In the genomic region with DNA sequence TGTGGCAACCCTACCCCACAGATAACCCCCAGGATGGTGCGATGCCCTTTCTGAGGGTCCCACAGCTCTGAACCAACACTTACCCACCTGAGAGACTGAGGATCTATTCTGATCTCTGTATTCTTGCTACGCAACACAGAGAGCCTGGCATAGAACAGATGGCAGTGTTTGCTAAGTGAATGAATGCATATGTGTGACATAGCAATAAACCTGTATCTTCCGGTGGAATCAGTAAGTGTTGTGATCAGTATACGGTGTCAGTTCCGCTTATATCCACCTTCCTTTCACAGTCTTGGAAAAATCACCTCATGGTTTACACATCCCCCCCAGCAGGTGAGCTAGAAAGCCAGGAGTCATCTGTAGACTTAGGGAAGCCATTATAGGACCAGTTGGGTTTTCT, we compare ENCODE assay signal across 9 cellular contexts. TPM values are rescaled to one million over a fixed set of nuclear protein-coding genes. Genes with fewer than 3 reads are reported as not detected.
A peak's percentile ranks its signal among the peaks of the same experiment; 100 is the strongest.
DNase-seq lines count a peak whose midpoint lies in the region; ATAC-seq and TF ChIP-seq lines count a peak whose summit lies in the region.
"Had no signal": no experiment of that assay in that cellular context is flagged by ENCODE, and none has a peak within 500 bp of the region (broad histone marks: within the 10 kb centered on the region; RNA-seq: fewer than 3 reads in every experiment).

No MANE protein-coding gene starts in this region.

- no peak for TF ChIP-seq CTCF in tibial nerve (IDR thresholded peaks at IDR 0.05)
- no peak for TF ChIP-seq CTCF in right atrium auricular region (IDR thresholded peaks at IDR 0.05)
- no peak for TF ChIP-seq CTCF in ovary (IDR thresholded peaks at IDR 0.05)

- intact Hi-C loops in activated CD4-positive, alpha-beta memory T cell treated with anti-CD3 and anti-CD28 coated beads for 36 hours (cut with micrococcal nuclease): no loop called here
- intact Hi-C loops in ovary (cut with DNase I): loop anchor here in 1 of 4 donors (5.0 kb wide), 1 partner anchor 118 kb away; no protein-coding TSS in a partner anchor

- no peaks in the 10 kb centered on the region for H3K9me3 Mint-ChIP-seq in activated CD8-positive, alpha-beta memory T cell treated with anti-CD3 and anti-CD28 coated beads, Interleukin-2, amount 10 ng/mL, durations not matched to agents 7 days and 5 days (ENCODE audit: low read depth)
- H3K9me3 Mint-ChIP-seq in activated CD4-positive, alpha-beta memory T cell treated with anti-CD3 and anti-CD28 coated beads for 36 hours: no peaks in the 10 kb centered on the region

- CTCF ChIA-PET in activated CD8-positive, alpha-beta memory T cell treated with anti-CD3 and anti-CD28 coated beads, Interleukin-2, amount 10 ng/mL, durations not matched to agents 7 days and 5 days (lab: Charles Lee): no interaction called here
- CTCF ChIA-PET in activated CD4-positive, alpha-beta memory T cell treated with anti-CD3 and anti-CD28 coated beads for 36 hours (lab: Charles Lee): no interaction called here

- no peaks in the 10 kb centered on the region for H3K36me3 Mint-ChIP-seq in activated CD8-positive, alpha-beta memory T cell treated with anti-CD3 and anti-CD28 coated beads, Interleukin-2, amount 10 ng/mL, durations not matched to agents 7 days and 5 days
- H3K36me3 Mint-ChIP-seq in activated CD4-positive, alpha-beta memory T cell treated with anti-CD3 and anti-CD28 coated beads for 36 hours: no peaks in the 10 kb centered on the region

- H3K9me3 ChIP-seq in iPS-18a (ENCODE audit: control insufficient read depth, low read depth, low read length) (no peaks in the 10 kb centered on the region), tibial nerve (no peaks in the 10 kb centered on the region), right atrium auricular region (no peaks in the 10 kb centered on the region), MG63 (no peaks in the 10 kb centered on the region), ovary (no peaks in the 10 kb centered on the region)

- H3K27ac ChIP-seq in iPS-18a (ENCODE audit: low read length) (no peak overlapping the region), tibial nerve (peak overlapping the region in 3 of 4 donors; percentile 65 to 82 (median 72)), right atrium auricular region (peak overlapping the region in 1 of 2 donors; percentile 60), ovary (no peak overlapping the region)

- TF ChIP-seq EP300 in tibial nerve (IDR thresholded peaks at IDR 0.05): no peak
- no peak for TF ChIP-seq EP300 in ovary (IDR thresholded peaks at IDR 0.05)

- WGBS in tibial nerve, 2 donors: 67 to 83% methylated on average over 5 of the region's 5 CpGs
- WGBS in ovary, 3 donors: 74 to 86% (median 78%) methylated on average over 5 of the region's 5 CpGs

- H3K9ac ChIP-seq in iPS-18a (ENCODE audit: low read length): no peak overlapping the region

- DNase-seq in activated CD8-positive, alpha-beta memory T cell treated with anti-CD3 and anti-CD28 coated beads, Interleukin-2, amount 10 ng/mL, durations not matched to agents 7 days and 5 days: no peak
- no peak for DNase-seq in activated CD8-positive, alpha-beta memory T cell treated with anti-CD3 and anti-CD28 coated beads, Interleukin-2, amount 50 U/mL, for 48 hours
- no peak for DNase-seq in activated CD4-positive, alpha-beta memory T cell treated with anti-CD3 and anti-CD28 coated beads for 36 hours
- DNase-seq in tibial nerve (ENCODE audit: low spot score in 2 of 2): no peak
- no peak for DNase-seq in right atrium auricular region (ENCODE audit: low spot score)
- DNase-seq in MG63: no peak
- DNase-seq in ovary: no peak
- DNase-seq: SW 1271 had no signal

- no peak for TF ChIP-seq POLR2A in tibial nerve (IDR thresholded peaks at IDR 0.05)
- no peak for TF ChIP-seq POLR2A in ovary (IDR thresholded peaks at IDR 0.05)

- H3K27ac Mint-ChIP-seq in activated CD8-positive, alpha-beta memory T cell treated with anti-CD3 and anti-CD28 coated beads, Interleukin-2, amount 10 ng/mL, durations not matched to agents 7 days and 5 days: peak overlapping the region; percentile 70
- no peak overlapping the region for H3K27ac Mint-ChIP-seq in activated CD4-positive, alpha-beta memory T cell treated with anti-CD3 and anti-CD28 coated beads for 36 hours

- H3K36me3 ChIP-seq in iPS-18a (ENCODE audit: control insufficient read depth, low read depth, low read length) (no peaks in the 10 kb centered on the region), tibial nerve (no peaks in the 10 kb centered on the region), right atrium auricular region (no peaks in the 10 kb centered on the region), MG63 (no peaks in the 10 kb centered on the region), ovary (no peaks in the 10 kb centered on the region)

- H3K4me1 ChIP-seq in iPS-18a (ENCODE audit: control insufficient read depth, low read depth, low read length): no peaks in the 10 kb centered on the region
- H3K4me1 ChIP-seq in tibial nerve: peaks cover 0 to 19% (median 0%) of the 10 kb centered on the region in 4 donors
- peaks cover 0 to 6% of the 10 kb centered on the region in 2 donors for H3K4me1 ChIP-seq in right atrium auricular region
- H3K4me1 ChIP-seq in ovary (ENCODE audit: insufficient read depth): peaks cover 2% of the 10 kb centered on the region

- no peaks in the 10 kb centered on the region for H3K27me3 Mint-ChIP-seq in activated CD8-positive, alpha-beta memory T cell treated with anti-CD3 and anti-CD28 coated beads, Interleukin-2, amount 10 ng/mL, durations not matched to agents 7 days and 5 days
- H3K27me3 Mint-ChIP-seq in activated CD4-positive, alpha-beta memory T cell treated with anti-CD3 and anti-CD28 coated beads for 36 hours: no peaks in the 10 kb centered on the region

- no peak for ATAC-seq in activated CD8-positive, alpha-beta memory T cell treated with anti-CD3 and anti-CD28 coated beads, Interleukin-2, amount 10 ng/mL, durations not matched to agents 7 days and 5 days

- peak overlapping the region; percentile 58 for H3K4me3 ChIP-seq in iPS-18a (ENCODE audit: low read length)
- H3K4me3 ChIP-seq in tibial nerve: peak overlapping the region in 1 of 4 donors; percentile 51
- H3K4me3 ChIP-seq in right atrium auricular region: peak overlapping the region in 1 of 2 donors; percentile 44
- no peak overlapping the region; the same call in 1 of the 2 replicates for H3K4me3 ChIP-seq in MG63
- no peak overlapping the region for H3K4me3 ChIP-seq in ovary

- H3K4me1 Mint-ChIP-seq in activated CD8-positive, alpha-beta memory T cell treated with anti-CD3 and anti-CD28 coated beads, Interleukin-2, amount 10 ng/mL, durations not matched to agents 7 days and 5 days: peaks cover 40% of the 10 kb centered on the region
- peaks cover 27% of the 10 kb centered on the region for H3K4me1 Mint-ChIP-seq in activated CD4-positive, alpha-beta memory T cell treated with anti-CD3 and anti-CD28 coated beads for 36 hours (ENCODE audit: low read depth)

- H3K27me3 ChIP-seq in iPS-18a (ENCODE audit: control insufficient read depth, insufficient read depth, low read length) (peaks cover 12% of the 10 kb centered on the region), tibial nerve (peaks cover 0 to 54% of the 10 kb centered on the region in 2 donors), right atrium auricular region (no peaks in the 10 kb centered on the region), MG63 (no peaks in the 10 kb centered on the region), ovary (no peaks in the 10 kb centered on the region)

- peak overlapping the region; percentile 57 for H3K4me3 Mint-ChIP-seq in activated CD8-positive, alpha-beta memory T cell treated with anti-CD3 and anti-CD28 coated beads, Interleukin-2, amount 10 ng/mL, durations not matched to agents 7 days and 5 days
- H3K4me3 Mint-ChIP-seq in activated CD4-positive, alpha-beta memory T cell treated with anti-CD3 and anti-CD28 coated beads for 36 hours: peak overlapping the region; percentile 55

- POLR2A ChIA-PET in activated CD4-positive, alpha-beta memory T cell treated with anti-CD3 and anti-CD28 coated beads for 36 hours (lab: Charles Lee): interaction anchor here (0.8 kb wide), 1 partner anchor 17 kb away, joined by 4 read pairs; the partner anchor contains the start of genes RIBC1 and SMC1A

RNA-seq across cellular contexts. Expression of gene HSD17B10, which starts 5.9 kb away (rescaled TPM):
- 100 to 1,000 TPM; 111 to 147 TPM for total RNA-seq in activated CD8-positive, alpha-beta memory T cell treated with anti-CD3 and anti-CD28 coated beads, Interleukin-2, amount 10 ng/mL, durations not matched to agents 7 days and 5 days
- 10 to 100 TPM; 75.5 to 80.5 TPM for total RNA-seq in activated CD4-positive, alpha-beta memory T cell treated with anti-CD3 and anti-CD28 coated beads for 36 hours
- total RNA-seq in tibial nerve (100 to 1,000 TPM in 1 of 4 donors, 10 to 100 TPM in 3; 68.1 to 137 (median 86.0) TPM), right atrium auricular region (100 to 1,000 TPM in 1 of 2 donors, 10 to 100 TPM in 1; 81.7 to 102 TPM), ovary (100 to 1,000 TPM in 1 of 7 donors, 10 to 100 TPM in 6; 46.0 to 127 (median 89.5) TPM)
- 162 and 166 TPM in 2 replicates for total RNA-seq in MG63 (2014; rRNA removed; shearing (Covaris generic); ENCODE audit: low replicate concordance)
- 10 to 100 TPM; 48.5 to 85.1 TPM for polyA plus RNA-seq in ovary

RNA-seq across cellular contexts. Expression of gene RIBC1, which starts 17.4 kb away (rescaled TPM):
- total RNA-seq in activated CD8-positive, alpha-beta memory T cell treated with anti-CD3 and anti-CD28 coated beads, Interleukin-2, amount 10 ng/mL, durations not matched to agents 7 days and 5 days: 1 to 10 TPM in 1 of 2 experiments, under 1 TPM in 1; 0.61 to 1.1 TPM
- under 1 TPM; 0.51 to 0.57 TPM for total RNA-seq in activated CD4-positive, alpha-beta memory T cell treated with anti-CD3 and anti-CD28 coated beads for 36 hours
- total RNA-seq in tibial nerve (1 to 10 TPM in 1 of 4 donors, under 1 TPM in 2, not detected in 1; 0.42 to 2.5 (median 0.44) TPM), right atrium auricular region (1 to 10 TPM in 1 of 2 donors, under 1 TPM in 1; 0.86 to 1.1 TPM), ovary (10 to 100 TPM in 1 of 7 donors, 1 to 10 TPM in 6; 1.8 to 25.2 (median 2.6) TPM)
- total RNA-seq in MG63 (2014; rRNA removed; shearing (Covaris generic); ENCODE audit: low replicate concordance): not detected in 2 replicates
- 1 to 10 TPM; 2.1 to 2.8 TPM for polyA plus RNA-seq in ovary

RNA-seq across cellular contexts. Expression of gene SMC1A, which starts 17.6 kb away (rescaled TPM):
- 100 to 1,000 TPM; 159 to 171 TPM for total RNA-seq in activated CD8-positive, alpha-beta memory T cell treated with anti-CD3 and anti-CD28 coated beads, Interleukin-2, amount 10 ng/mL, durations not matched to agents 7 days and 5 days
- 100 to 1,000 TPM; 148 to 161 TPM for total RNA-seq in activated CD4-positive, alpha-beta memory T cell treated with anti-CD3 and anti-CD28 coated beads for 36 hours
- total RNA-seq in tibial nerve (10 to 100 TPM; 22.4 to 64.3 (median 27.4) TPM), right atrium auricular region (10 to 100 TPM; 19.4 to 27.9 TPM), ovary (10 to 100 TPM; 21.8 to 72.4 (median 57.0) TPM)
- total RNA-seq in MG63 (2014; rRNA removed; shearing (Covaris generic); ENCODE audit: low replicate concordance): 5.2 and 9.9 TPM in 2 replicates
- polyA plus RNA-seq in ovary: 10 to 100 TPM; 12.7 to 65.1 TPM

Comparison
In these comparisons a context has a peak if more than half of its experiments do, and no peak if none do; other contexts are left out.
1. H3K27ac ChIP-seq: peak in tibial nerve (3 of 4); none in iPS-18a (single experiment) and ovary (0 of 2).